1 cellular context compared by ENCODE assay signal in the genomic region with DNA sequence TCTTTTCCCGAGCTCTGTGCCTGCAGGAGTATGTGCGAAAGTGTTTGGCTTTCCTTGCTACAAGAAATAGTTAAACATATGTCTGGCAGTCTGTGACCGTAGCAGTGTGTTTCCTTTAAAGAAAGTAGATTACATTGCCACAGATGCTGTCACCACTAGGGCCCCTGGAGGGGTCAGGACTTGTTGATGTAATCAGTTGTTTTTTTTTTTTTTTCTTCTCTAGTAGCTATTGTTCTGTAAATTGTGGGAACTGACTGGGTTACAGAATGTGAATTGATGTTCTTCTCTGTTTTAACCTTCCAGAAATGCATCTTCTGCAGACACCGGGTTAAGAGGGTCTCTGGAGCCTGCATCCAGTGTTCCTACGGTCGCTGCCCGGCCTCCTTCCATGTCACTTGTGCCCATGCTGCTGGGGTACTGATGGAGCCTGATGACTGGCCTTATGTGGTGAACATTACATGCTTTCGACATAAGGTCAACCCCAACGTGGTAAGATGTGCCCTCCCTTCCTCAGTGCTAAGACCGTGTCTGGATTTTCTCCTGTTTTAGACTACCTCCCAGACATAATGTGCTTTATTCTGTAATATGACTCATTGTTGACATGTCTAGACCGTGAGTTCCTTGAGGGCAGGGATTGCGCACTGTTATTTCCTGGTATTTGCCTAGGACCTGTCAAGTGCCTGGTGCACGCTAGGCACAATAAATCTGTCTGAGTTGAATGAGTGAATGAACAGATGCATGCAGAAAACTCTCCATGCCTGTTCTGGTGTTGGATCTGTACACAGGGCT.
TF ChIP-seq lines count a peak whose summit lies in the region.

No MANE protein-coding gene starts in this region.

TF ChIP-seq in WTC11, 78 proteins besides CTCF, POLR2A, EP300 and RAD21 (continued from another document):
- TF ChIP-seq, protein P1, sequence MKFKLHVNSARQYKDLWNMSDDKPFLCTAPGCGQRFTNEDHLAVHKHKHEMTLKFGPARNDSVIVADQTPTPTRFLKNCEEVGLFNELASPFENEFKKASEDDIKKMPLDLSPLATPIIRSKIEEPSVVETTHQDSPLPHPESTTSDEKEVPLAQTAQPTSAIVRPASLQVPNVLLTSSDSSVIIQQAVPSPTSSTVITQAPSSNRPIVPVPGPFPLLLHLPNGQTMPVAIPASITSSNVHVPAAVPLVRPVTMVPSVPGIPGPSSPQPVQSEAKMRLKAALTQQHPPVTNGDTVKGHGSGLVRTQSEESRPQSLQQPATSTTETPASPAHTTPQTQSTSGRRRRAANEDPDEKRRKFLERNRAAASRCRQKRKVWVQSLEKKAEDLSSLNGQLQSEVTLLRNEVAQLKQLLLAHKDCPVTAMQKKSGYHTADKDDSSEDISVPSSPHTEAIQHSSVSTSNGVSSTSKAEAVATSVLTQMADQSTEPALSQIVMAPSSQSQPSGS (CRISPR knock-in tag; IDR thresholded peaks at IDR 0.05; ENCODE audit: borderline replicate concordance, low read depth): no peak
- TF ChIP-seq RORB (CRISPR knock-in tag; IDR thresholded peaks at IDR 0.05): no peak
